8 cellular contexts compared by ENCODE assay signal in genomic region chr1:206356310-206356709, GRCh38.
A peak's percentile ranks its signal among the peaks of the same experiment; 100 is the strongest.
DNase-seq lines count a peak whose midpoint lies in the region; ATAC-seq, FAIRE-seq and TF ChIP-seq lines count a peak whose summit lies in the region.
"Not testable (repeated sequence)": the region's sequence is repeated elsewhere in the genome, so short reads cannot be mapped to it uniquely, and the experiment has no call there.

No MANE protein-coding gene starts in this region.

- CTCF ChIA-PET in activated naive CD4-positive, alpha-beta T cell treated with anti-CD3 and anti-CD28 coated beads for 36 hours (lab: Charles Lee): not testable (repeated sequence)

- not testable (repeated sequence) for H4K20me1 ChIP-seq in Karpas-422 (ENCODE audit: insufficient read depth, low read depth, low read length); keratinocyte (ENCODE audit: control insufficient read depth, extremely low read depth, insufficient read depth, low read length)

- not testable (repeated sequence) for H3K36me3 Mint-ChIP-seq in T-helper 1 cell treated with Interleukin-12 subunit alpha and Interleukin-12 subunit beta and Interleukin-4 antibody, amounts not matched to agents 30 μg/mL and 1 μg/mL, for 36 hours (ENCODE audit: low read depth); activated naive CD4-positive, alpha-beta T cell treated with anti-CD3 and anti-CD28 coated beads for 36 hours (ENCODE audit: low read depth); stimulated activated memory B cell treated with anti-CD40 and anti-IgM and Interleukin-4, amounts not matched to agents 10 μg/mL and 1 μg/mL and 100 μg/mL, for 72 hours

- H3K9ac ChIP-seq in Karpas-422 (ENCODE audit: low read length); keratinocyte (ENCODE audit: control insufficient read depth, extremely low read depth, insufficient read depth, low read length): not testable (repeated sequence)

- not testable (repeated sequence) for H3K9me3 ChIP-seq in Karpas-422 (ENCODE audit: low read length); keratinocyte (ENCODE audit: control insufficient read depth, low read depth, low read length)

- not testable (repeated sequence) for H3K36me3 ChIP-seq in Karpas-422 (ENCODE audit: insufficient read depth, low read length); keratinocyte (ENCODE audit: control insufficient read depth in 2 of 2, extremely low read depth in 1 of 2, insufficient read depth in 2 of 2, low read length in 2 of 2)

- peaks cover 11% of the 10 kb centered on the region for H3K4me1 Mint-ChIP-seq in T-helper 1 cell treated with Interleukin-12 subunit alpha and Interleukin-12 subunit beta and Interleukin-4 antibody, amounts not matched to agents 30 μg/mL and 1 μg/mL, for 36 hours (ENCODE audit: low read depth)
- peaks cover 11% of the 10 kb centered on the region for H3K4me1 Mint-ChIP-seq in activated naive CD4-positive, alpha-beta T cell treated with anti-CD3 and anti-CD28 coated beads for 36 hours (ENCODE audit: low read depth)
- H3K4me1 Mint-ChIP-seq in stimulated activated memory B cell treated with anti-CD40 and anti-IgM and Interleukin-4, amounts not matched to agents 10 μg/mL and 1 μg/mL and 100 μg/mL, for 72 hours: peaks cover 16% of the 10 kb centered on the region

- not testable (repeated sequence) for H3K4me3 ChIP-seq in Karpas-422 (ENCODE audit: low read length); keratinocyte (ENCODE audit: control insufficient read depth in 2 of 3, extremely low read depth in 1 of 3, insufficient read depth in 2 of 3, low read depth in 1 of 3, low read length in 3 of 3)

- not testable (repeated sequence) for H3K9me1 ChIP-seq in keratinocyte (ENCODE audit: control insufficient read depth, extremely low read depth, insufficient read depth, low read length)

- not testable (repeated sequence) for H3K79me2 ChIP-seq in Karpas-422 (ENCODE audit: low read length); keratinocyte (ENCODE audit: control insufficient read depth, insufficient read depth, low read length)

- TF ChIP-seq CTCF in keratinocyte (optimal IDR thresholded peaks at IDR 0.05 in 1 of 3, IDR thresholded peaks at IDR 0.05 in 1 of 3, conservative IDR thresholded peaks at IDR 0.05 in 1 of 3; ENCODE audit: extremely low read depth in 1 of 3, insufficient read depth in 2 of 3, low read length in 3 of 3): not testable (repeated sequence)

- H3K9me2 ChIP-seq in Karpas-422 (replicated peaks; ENCODE audit: insufficient read depth, low read length): not testable (repeated sequence)

- not testable (repeated sequence) for H3K27me3 Mint-ChIP-seq in T-helper 1 cell treated with Interleukin-12 subunit alpha and Interleukin-12 subunit beta and Interleukin-4 antibody, amounts not matched to agents 30 μg/mL and 1 μg/mL, for 36 hours (ENCODE audit: low read depth); activated naive CD4-positive, alpha-beta T cell treated with anti-CD3 and anti-CD28 coated beads for 36 hours (ENCODE audit: low read depth); stimulated activated memory B cell treated with anti-CD40 and anti-IgM and Interleukin-4, amounts not matched to agents 10 μg/mL and 1 μg/mL and 100 μg/mL, for 72 hours

- H3K9me3 Mint-ChIP-seq in T-helper 1 cell treated with Interleukin-12 subunit alpha and Interleukin-12 subunit beta and Interleukin-4 antibody, amounts not matched to agents 30 μg/mL and 1 μg/mL, for 36 hours; activated naive CD4-positive, alpha-beta T cell treated with anti-CD3 and anti-CD28 coated beads for 36 hours; stimulated activated memory B cell treated with anti-CD40 and anti-IgM and Interleukin-4, amounts not matched to agents 10 μg/mL and 1 μg/mL and 100 μg/mL, for 72 hours: not testable (repeated sequence)

- FAIRE-seq in keratinocyte (lab: Jason Lieb, UNC): peak; percentile 98

- not testable (repeated sequence) for H3K4me1 ChIP-seq in Karpas-422 (ENCODE audit: low read length); keratinocyte (ENCODE audit: control insufficient read depth, extremely low read depth, insufficient read depth, low read length)

- not testable (repeated sequence) for H3K27me3 ChIP-seq in Karpas-422 (ENCODE audit: low read length); keratinocyte (ENCODE audit: control insufficient read depth, extremely low read depth, insufficient read depth, low read length)

- not testable (repeated sequence) for H3K4me2 ChIP-seq in Karpas-422 (ENCODE audit: low read depth, low read length, poor library complexity, severe bottlenecking); keratinocyte (ENCODE audit: control insufficient read depth, extremely low read depth, insufficient read depth, low read depth, low read length)

- dilution Hi-C loops in keratinocyte (cut with MboI; ENCODE audit: extremely low pct_ligation_motif_present, low sequenced_read_pairs): not testable (repeated sequence)

- intact Hi-C loops in activated naive CD4-positive, alpha-beta T cell treated with anti-CD3 and anti-CD28 coated beads for 36 hours (cut with micrococcal nuclease): not testable (repeated sequence)

- H2AFZ ChIP-seq in Karpas-422 (ENCODE audit: low read length); keratinocyte (ENCODE audit: control insufficient read depth, low read length): not testable (repeated sequence)

- ATAC-seq in GM18499 (IDR thresholded peaks at IDR 0.05; ENCODE audit: insufficient read depth, unreplicated experiment): peak; percentile 58
- ATAC-seq in stimulated activated memory B cell treated with anti-CD40 and anti-IgM and Interleukin-4, amounts not matched to agents 10 μg/mL and 1 μg/mL and 100 μg/mL, for 72 hours: peak; percentile 91

- H3K27ac ChIP-seq in Karpas-422 (ENCODE audit: low read length); keratinocyte (ENCODE audit: control insufficient read depth, insufficient read depth, low read length): not testable (repeated sequence)

- not testable (repeated sequence) for H3K4me3 Mint-ChIP-seq in T-helper 1 cell treated with Interleukin-12 subunit alpha and Interleukin-12 subunit beta and Interleukin-4 antibody, amounts not matched to agents 30 μg/mL and 1 μg/mL, for 36 hours; activated naive CD4-positive, alpha-beta T cell treated with anti-CD3 and anti-CD28 coated beads for 36 hours; stimulated activated memory B cell treated with anti-CD40 and anti-IgM and Interleukin-4, amounts not matched to agents 10 μg/mL and 1 μg/mL and 100 μg/mL, for 72 hours

- H3K27ac Mint-ChIP-seq in T-helper 1 cell treated with Interleukin-12 subunit alpha and Interleukin-12 subunit beta and Interleukin-4 antibody, amounts not matched to agents 30 μg/mL and 1 μg/mL, for 36 hours: peak overlapping the region; percentile 59
- peak overlapping the region; percentile 65 for H3K27ac Mint-ChIP-seq in activated naive CD4-positive, alpha-beta T cell treated with anti-CD3 and anti-CD28 coated beads for 36 hours
- H3K27ac Mint-ChIP-seq in stimulated activated memory B cell treated with anti-CD40 and anti-IgM and Interleukin-4, amounts not matched to agents 10 μg/mL and 1 μg/mL and 100 μg/mL, for 72 hours: peak overlapping the region; percentile 67

- DNase-seq in HCEC 1CT (peak; percentile 39), Karpas-422 (peak; percentile 36), dermis blood vessel endothelial cell (peak; percentile 63), keratinocyte (ENCODE audit: low read depth, low spot score) (peak; percentile 1)
- peak; percentile 42 for DNase-seq in activated naive CD4-positive, alpha-beta T cell treated with anti-CD3 and anti-CD28 coated beads for 36 hours

Comparison
In these comparisons a context has a peak if more than half of its experiments do, and no peak if none do; other contexts are left out.
1. DNase-seq: peak in every context shown above with its lines; median percentile 63 in dermis blood vessel endothelial cell; 42 in activated naive CD4-positive, alpha-beta T cell treated with anti-CD3 and anti-CD28 coated beads for 36 hours; 39 in HCEC 1CT; 36 in Karpas-422; 1 in keratinocyte.